8 cellular contexts compared by ENCODE assay signal in the genomic region with DNA sequence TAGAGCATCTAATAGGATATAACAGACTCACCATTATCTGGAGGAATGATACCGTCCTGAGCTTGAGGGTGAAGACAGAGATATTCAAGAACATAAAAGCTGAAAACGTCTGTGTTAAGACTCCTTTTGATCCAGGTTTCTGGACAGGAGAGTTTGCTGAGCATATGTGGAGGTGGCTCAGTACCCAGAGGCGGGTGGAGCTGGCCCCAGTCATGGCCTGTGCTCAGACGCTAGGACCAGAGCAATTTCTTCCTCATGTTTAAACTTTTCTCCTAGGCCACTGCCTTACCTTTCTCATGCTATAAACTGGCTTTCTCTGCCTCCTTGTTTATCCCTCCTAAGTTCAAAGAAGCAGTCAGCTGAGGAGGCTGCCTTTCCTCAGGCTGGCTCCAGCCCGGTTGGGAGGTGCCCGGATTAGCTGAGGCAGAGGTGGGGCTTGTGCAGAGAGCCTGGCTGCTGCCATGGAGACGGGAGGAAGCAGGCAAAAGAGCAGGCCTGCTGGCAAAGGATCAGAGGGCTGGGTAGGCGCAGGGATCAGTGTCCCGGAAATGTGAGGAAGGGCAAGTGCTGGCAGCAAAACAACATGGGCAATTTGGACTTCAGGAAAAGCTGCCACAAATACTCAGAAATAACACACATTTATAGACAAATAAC. TPM values are rescaled to one million over a fixed set of nuclear protein-coding genes. Genes with fewer than 3 reads are reported as not detected.
DNase-seq lines count a peak whose midpoint lies in the region; ATAC-seq and TF ChIP-seq lines count a peak whose summit lies in the region.

No MANE protein-coding gene starts in this region.

- peak; percentile 5 for TF ChIP-seq EP300 in transverse colon (IDR thresholded peaks at IDR 0.05; ENCODE audit: low read depth)

- H3K4me3 Mint-ChIP-seq in stimulated activated naive B cell treated with anti-CD40 and anti-IgM and Interleukin-4, amounts not matched to agents 10 μg/mL and 1 μg/mL and 100 μg/mL, for 72 hours: no peak overlapping the region

- no peak for ATAC-seq in GM18868 (IDR thresholded peaks at IDR 0.05; ENCODE audit: unreplicated experiment)
- ATAC-seq in stimulated activated naive B cell treated with anti-CD40 and anti-IgM and Interleukin-4, amounts not matched to agents 10 μg/mL and 1 μg/mL and 100 μg/mL, for 72 hours (replicated peaks): no peak

- peaks cover 22 to 34% of the 10 kb centered on the region in 2 donors for H3K36me3 Mint-ChIP-seq in stimulated activated naive B cell treated with anti-CD40 and anti-IgM and Interleukin-4, amounts not matched to agents 10 μg/mL and 1 μg/mL and 100 μg/mL, for 72 hours

- no peaks in the 10 kb centered on the region for H3K27me3 ChIP-seq in ectodermal cell (ENCODE audit: control insufficient read depth, insufficient read depth, low read length, poor library complexity, severe bottlenecking)
- H3K27me3 ChIP-seq in transverse colon: no peaks in the 10 kb centered on the region

- TF ChIP-seq CTCF in transverse colon (IDR thresholded peaks at IDR 0.05): no peak

- no peaks in the 10 kb centered on the region for H3K9me3 ChIP-seq in ectodermal cell (ENCODE audit: control insufficient read depth, low read length)
- H3K9me3 ChIP-seq in transverse colon: no peaks in the 10 kb centered on the region

- intact Hi-C loops in transverse colon (cut with DNase I; ENCODE audit: low total_unique reads): loop anchor here (10.0 kb wide), 2 partner anchors 58 to 138 kb away; a partner anchor contains a TSS

- no peaks in the 10 kb centered on the region for H3K27me3 Mint-ChIP-seq in stimulated activated naive B cell treated with anti-CD40 and anti-IgM and Interleukin-4, amounts not matched to agents 10 μg/mL and 1 μg/mL and 100 μg/mL, for 72 hours

- no peaks in the 10 kb centered on the region for H3K9me3 Mint-ChIP-seq in stimulated activated naive B cell treated with anti-CD40 and anti-IgM and Interleukin-4, amounts not matched to agents 10 μg/mL and 1 μg/mL and 100 μg/mL, for 72 hours

- DNase-seq in DMS53 treated with DMSO at 0.1 percent for 48 hours (lab: John Stamatoyannopoulos, UW; ENCODE audit: unreplicated experiment) (peak; percentile 78), NCI-H524 (lab: John Stamatoyannopoulos, UW) (peak; percentile 65 to 87), lung microvascular endothelial cell (ENCODE audit: low read depth in 2 of 2) (peak; percentile 92 to 95), transverse colon (peak; percentile 95)
- no peak for DNase-seq in stimulated activated CD4-positive, alpha-beta T cell treated with anti-CD3 and anti-CD28 coated beads, Interleukin-4, amount 100 ng/mL, for 4 hours
- DNase-seq in stimulated activated naive B cell treated with anti-CD40 and anti-IgM and Interleukin-4, amounts not matched to agents 10 μg/mL and 1 μg/mL and 100 μg/mL, for 72 hours: no peak

- H3K36me3 ChIP-seq in ectodermal cell (ENCODE audit: control insufficient read depth, insufficient read depth, low read length) (no peaks in the 10 kb centered on the region), transverse colon (no peaks in the 10 kb centered on the region)

- peak overlapping the region; percentile 72 for H3K27ac ChIP-seq in ectodermal cell (ENCODE audit: insufficient read depth, low read depth, low read length, poor library complexity, severe bottlenecking)
- peak overlapping the region; percentile 82 to 90 (median 86) for H3K27ac ChIP-seq in transverse colon

- TF ChIP-seq POLR2A in transverse colon (IDR thresholded peaks at IDR 0.05): peak; percentile 12

- no peak overlapping the region for H3K27ac Mint-ChIP-seq in stimulated activated naive B cell treated with anti-CD40 and anti-IgM and Interleukin-4, amounts not matched to agents 10 μg/mL and 1 μg/mL and 100 μg/mL, for 72 hours

- in situ Hi-C loops in transverse colon (cut with MboI; ENCODE audit: low pct_ligation_motif_present in 1 of 4, low pct_unique_long_range_greater_than_20kb in 1 of 4, low sequenced_read_pairs in 3 of 4): loop anchor here in 1 of 4 donors (25.0 kb wide), 1 partner anchor 336 kb away; a partner anchor contains a TSS

- no peaks in the 10 kb centered on the region for H3K4me1 Mint-ChIP-seq in stimulated activated naive B cell treated with anti-CD40 and anti-IgM and Interleukin-4, amounts not matched to agents 10 μg/mL and 1 μg/mL and 100 μg/mL, for 72 hours

- WGBS in ectodermal cell, 2 experiments: 45 to 48% methylated on average over 9 of the region's 9 CpGs
- 30 to 33% methylated on average over 2 to 9 of the region's 9 CpGs for WGBS in transverse colon (ENCODE audit: low coverage in 1 of 2), 2 donors

- H3K4me3 ChIP-seq in ectodermal cell (ENCODE audit: insufficient read depth, low read depth, low read length) (no peak overlapping the region), transverse colon (no peak overlapping the region)

- peaks cover 6% of the 10 kb centered on the region for H3K4me1 ChIP-seq in ectodermal cell (ENCODE audit: control insufficient read depth, insufficient read depth, low read length)
- peaks cover 16 to 40% (median 29%) of the 10 kb centered on the region in 4 donors for H3K4me1 ChIP-seq in transverse colon

RNA-seq across cellular contexts. Expression of a gene that starts 13.7 kb away (rescaled TPM):
- polyA plus RNA-seq in ectodermal cell (2013, experiment 1 of 4): 28.8 TPM
- 32.2 TPM for polyA plus RNA-seq in ectodermal cell (2013, experiment 2 of 4)
- polyA plus RNA-seq in ectodermal cell (2013, experiment 3 of 4): 31.8 TPM
- polyA plus RNA-seq in ectodermal cell (2013, experiment 4 of 4): 51.8 TPM
- total RNA-seq in lung microvascular endothelial cell (19.4 and 23.2 TPM in 2 replicates), transverse colon (10 to 100 TPM in 2 of 4 donors, 1 to 10 TPM in 1, not detected in 1; 1.5 to 17.1 (median 15.2) TPM)

RNA-seq across cellular contexts. Expression of a gene that starts 14.0 kb away (rescaled TPM):
- polyA plus RNA-seq in ectodermal cell (2013, experiment 1 of 4): 28.7 TPM
- polyA plus RNA-seq in ectodermal cell (2013, experiment 2 of 4): 26.9 TPM
- polyA plus RNA-seq in ectodermal cell (2013, experiment 3 of 4): 18.3 TPM
- 21.0 TPM for polyA plus RNA-seq in ectodermal cell (2013, experiment 4 of 4)
- total RNA-seq in lung microvascular endothelial cell (20.7 and 25.4 TPM in 2 replicates), transverse colon (10 to 100 TPM; 10.8 to 26.3 (median 23.9) TPM)

RNA-seq across cellular contexts. Expression of a gene that starts 47.5 kb away (rescaled TPM):
- 4.6 TPM for polyA plus RNA-seq in ectodermal cell (2013, experiment 1 of 4)
- polyA plus RNA-seq in ectodermal cell (2013, experiment 2 of 4): 4.4 TPM
- 3.9 TPM for polyA plus RNA-seq in ectodermal cell (2013, experiment 3 of 4)
- 3.8 TPM for polyA plus RNA-seq in ectodermal cell (2013, experiment 4 of 4)
- total RNA-seq in lung microvascular endothelial cell (3.1 and 5.4 TPM in 2 replicates), transverse colon (10 to 100 TPM; 12.2 to 38.2 (median 14.1) TPM)

RNA-seq across cellular contexts. Expression of a gene that starts 52.5 kb away (rescaled TPM):
- polyA plus RNA-seq in ectodermal cell (2013, experiment 1 of 4): 216 TPM
- polyA plus RNA-seq in ectodermal cell (2013, experiment 2 of 4): 219 TPM
- polyA plus RNA-seq in ectodermal cell (2013, experiment 3 of 4): 150 TPM
- 185 TPM for polyA plus RNA-seq in ectodermal cell (2013, experiment 4 of 4)
- total RNA-seq in lung microvascular endothelial cell: 96.3 and 129 TPM in 2 replicates
- 100 to 1,000 TPM; 205 to 427 (median 291) TPM for total RNA-seq in transverse colon

RNA-seq across cellular contexts. Expression of a gene that starts 53.9 kb away (rescaled TPM):
- polyA plus RNA-seq in ectodermal cell (2013, experiment 1 of 4): 293 TPM
- polyA plus RNA-seq in ectodermal cell (2013, experiment 2 of 4): 253 TPM
- 281 TPM for polyA plus RNA-seq in ectodermal cell (2013, experiment 3 of 4)
- polyA plus RNA-seq in ectodermal cell (2013, experiment 4 of 4): 303 TPM
- 1.5 and 11.9 TPM in 2 replicates for total RNA-seq in lung microvascular endothelial cell
- total RNA-seq in transverse colon: 1,000 to 10,000 TPM in 3 of 4 donors, 100 to 1,000 TPM in 1; 504 to 5,877 (median 3,263) TPM

Comparison
In these comparisons a context has a peak if more than half of its experiments do, and no peak if none do; other contexts are left out.
1. DNase-seq: peak in DMS53 treated with DMSO at 0.1 percent for 48 hours (single experiment), NCI-H524 (2 of 2), lung microvascular endothelial cell (2 of 2) and transverse colon (single experiment); none in stimulated activated CD4-positive, alpha-beta T cell treated with anti-CD3 and anti-CD28 coated beads, Interleukin-4, amount 100 ng/mL, for 4 hours (0 of 2) and stimulated activated naive B cell treated with anti-CD40 and anti-IgM and Interleukin-4, amounts not matched to agents 10 μg/mL and 1 μg/mL and 100 μg/mL, for 72 hours (single experiment).